8 cellular contexts compared by ENCODE assay signal in the genomic region with DNA sequence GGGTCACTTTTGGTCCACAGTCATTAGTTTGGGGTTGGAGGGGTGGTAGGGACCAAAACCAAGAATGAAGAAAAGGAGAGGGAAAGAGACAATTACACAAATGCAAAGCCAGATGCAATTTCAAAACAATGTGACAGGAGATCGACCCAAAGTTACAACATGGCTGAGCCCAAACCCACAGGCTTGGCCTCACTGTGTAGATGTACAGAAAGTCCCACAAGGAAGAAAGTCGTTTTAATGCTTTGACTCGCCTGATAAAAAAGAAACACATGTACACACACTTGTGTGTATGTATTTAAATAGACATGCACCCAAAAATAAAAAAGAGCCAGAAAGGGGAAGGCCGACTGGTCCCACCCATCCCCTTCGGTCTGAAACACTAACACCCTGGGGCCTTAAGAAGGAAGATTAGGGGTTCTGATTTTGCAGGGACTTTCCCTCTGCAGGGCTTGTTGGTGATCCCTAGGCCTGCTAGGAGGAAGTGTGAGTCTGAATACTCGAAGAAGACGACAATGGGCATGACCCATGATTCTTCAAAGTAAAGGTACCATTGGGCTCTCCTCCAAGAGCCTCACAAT.
A peak's percentile ranks its signal among the peaks of the same experiment; 100 is the strongest.
DNase-seq lines count a peak whose midpoint lies in the region; ATAC-seq and TF ChIP-seq lines count a peak whose summit lies in the region.

No MANE protein-coding gene starts in this region.

- peak overlapping the region; percentile 66 to 71 (median 68) for H3K27ac ChIP-seq in transverse colon

- H3K4me3 Mint-ChIP-seq in central memory CD8-positive, alpha-beta T cell, result peak overlapping the region; percentile 79

- H3K4me1 Mint-ChIP-seq in central memory CD8-positive, alpha-beta T cell, result peaks cover 93% of the 10 kb centered on the region

- ATAC-seq in GM19395 (IDR thresholded peaks at IDR 0.05; ENCODE audit: unreplicated experiment), result peak; percentile 81
- ATAC-seq in HG03439 (IDR thresholded peaks at IDR 0.05; ENCODE audit: unreplicated experiment), result peak; percentile 71
- ATAC-seq in central memory CD8-positive, alpha-beta T cell (replicated peaks; ENCODE audit: extremely low read depth, poor library complexity, severe bottlenecking), result peak; percentile 72

- no peak for TF ChIP-seq POLR2A in transverse colon (IDR thresholded peaks at IDR 0.05)

- H3K36me3 Mint-ChIP-seq in central memory CD8-positive, alpha-beta T cell (ENCODE audit: insufficient read depth), result peaks cover 100% of the 10 kb centered on the region

- H3K36me3 ChIP-seq in transverse colon, result peaks cover 0 to 33% (median 8%) of the 10 kb centered on the region in 4 donors

- in situ Hi-C loops in transverse colon (cut with MboI; ENCODE audit: low pct_ligation_motif_present in 1 of 4, low pct_unique_long_range_greater_than_20kb in 1 of 4, low sequenced_read_pairs in 3 of 4), result no loop called here

- TF ChIP-seq CTCF in transverse colon (IDR thresholded peaks at IDR 0.05), result no peak

- intact Hi-C loops in transverse colon (cut with DNase I; ENCODE audit: low total_unique reads), result no loop called here

- DNase-seq in CD1c-positive myeloid dendritic cell (ENCODE audit: extremely low spot score) (peak; percentile 31), transverse colon (no peak), SK-N-DZ (ENCODE audit: low spot score) (no peak), NCI-H1092 treated with DMSO at 0.1 percent for 48 hours (lab: John Stamatoyannopoulos, UW) (no peak), anterior cingulate cortex (lab: John Stamatoyannopoulos, UW) (no peak)
- peak in 1 of 2 donors; percentile 45 for DNase-seq in central memory CD8-positive, alpha-beta T cell (ENCODE audit: low spot score in 2 of 2)

- no peaks in the 10 kb centered on the region for H3K9me3 Mint-ChIP-seq in central memory CD8-positive, alpha-beta T cell

- WGBS in transverse colon (ENCODE audit: low coverage in 1 of 2), 2 donors, result 47 to 51% methylated on average over 7 of the region's 7 CpGs

- peak overlapping the region; percentile 99 for H3K27ac Mint-ChIP-seq in central memory CD8-positive, alpha-beta T cell (ENCODE audit: low read depth)

- no peaks in the 10 kb centered on the region for H3K9me3 ChIP-seq in transverse colon

- H3K27me3 ChIP-seq in transverse colon, result no peaks in the 10 kb centered on the region

- no peak overlapping the region for H3K4me3 ChIP-seq in transverse colon

- H3K4me1 ChIP-seq in transverse colon, result peaks cover 0 to 45% (median 8%) of the 10 kb centered on the region in 4 donors

- TF ChIP-seq EP300 in transverse colon (IDR thresholded peaks at IDR 0.05; ENCODE audit: low read depth), result no peak

- H3K27me3 Mint-ChIP-seq in central memory CD8-positive, alpha-beta T cell, result no peaks in the 10 kb centered on the region
